Comparison of ENCODE assay signal across 2 cellular contexts in the genomic region with DNA sequence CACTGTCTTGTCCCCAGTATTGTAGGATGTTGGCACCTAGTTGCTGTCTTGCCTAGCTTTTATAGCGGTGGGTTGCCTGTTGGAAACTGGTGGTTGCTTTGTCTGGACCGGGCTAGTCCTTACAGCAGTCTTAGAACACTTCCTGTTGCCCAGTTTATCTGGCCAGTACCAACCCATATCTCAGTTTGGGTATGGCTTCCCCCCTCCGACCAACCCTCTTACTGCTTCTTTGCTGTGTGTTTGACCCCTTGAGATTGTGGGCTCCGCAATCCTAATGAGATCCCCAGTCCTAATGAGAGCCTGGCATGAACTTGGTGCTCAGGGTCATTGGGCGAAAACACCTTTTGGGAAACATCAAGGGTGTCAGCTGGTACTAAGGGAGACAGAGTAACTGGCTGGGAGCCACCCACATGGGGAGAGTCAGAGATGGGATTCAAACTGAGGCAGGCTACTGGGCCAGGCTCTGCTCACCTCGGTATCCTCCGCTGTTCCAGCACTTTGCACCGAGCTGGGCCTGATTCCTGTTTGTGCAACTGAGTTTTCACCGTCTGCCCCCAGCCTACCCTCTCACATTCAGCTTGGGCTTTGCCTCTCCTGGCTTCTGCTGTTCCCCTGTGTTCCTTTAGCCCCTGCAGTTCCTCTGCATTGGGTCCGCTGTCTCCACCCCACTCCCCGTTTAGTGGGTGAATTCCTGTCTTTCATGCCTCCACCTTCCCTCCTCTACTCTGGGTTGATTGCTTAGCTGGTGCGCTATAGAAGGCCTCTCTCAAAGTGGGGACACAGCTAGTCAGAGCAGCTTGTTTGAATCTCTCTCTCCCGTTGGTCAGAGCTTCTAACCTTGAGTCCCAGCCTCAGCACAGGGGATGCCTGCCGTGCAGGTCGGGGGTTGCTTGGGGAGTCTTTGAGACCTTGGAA.
TF ChIP-seq lines count a peak whose summit lies in the region.

No MANE protein-coding gene starts in this region.

TF ChIP-seq in IMR-90, 13 proteins besides CTCF, POLR2A, EP300 and RAD21:
- TF ChIP-seq CHD1 (IDR thresholded peaks at IDR 0.05; ENCODE audit: low read depth, low read length) = no peak
- TF ChIP-seq MXI1 (IDR thresholded peaks at IDR 0.05; ENCODE audit: borderline replicate concordance, low read depth, low read length) = no peak
- no peak for TF ChIP-seq RCOR1 (IDR thresholded peaks at IDR 0.05; ENCODE audit: insufficient replicate concordance, low read length)
- TF ChIP-seq, protein P1, sequence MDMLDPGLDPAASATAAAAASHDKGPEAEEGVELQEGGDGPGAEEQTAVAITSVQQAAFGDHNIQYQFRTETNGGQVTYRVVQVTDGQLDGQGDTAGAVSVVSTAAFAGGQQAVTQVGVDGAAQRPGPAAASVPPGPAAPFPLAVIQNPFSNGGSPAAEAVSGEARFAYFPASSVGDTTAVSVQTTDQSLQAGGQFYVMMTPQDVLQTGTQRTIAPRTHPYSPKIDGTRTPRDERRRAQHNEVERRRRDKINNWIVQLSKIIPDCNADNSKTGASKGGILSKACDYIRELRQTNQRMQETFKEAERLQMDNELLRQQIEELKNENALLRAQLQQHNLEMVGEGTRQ (IDR thresholded peaks at IDR 0.05; ENCODE audit: low read depth, low read length) = no peak
- TF ChIP-seq MAZ (IDR thresholded peaks at IDR 0.05; ENCODE audit: borderline replicate concordance, low read depth, low read length) = no peak
- TF ChIP-seq MAFK (IDR thresholded peaks at IDR 0.05; ENCODE audit: low read depth, low read length) = no peak
- no peak for TF ChIP-seq BHLHE40 (IDR thresholded peaks at IDR 0.05; ENCODE audit: low read depth, low read length)
- no peak for TF ChIP-seq SMC3 (IDR thresholded peaks at IDR 0.05; ENCODE audit: low read depth, low read length)
- no peak for TF ChIP-seq FOS (IDR thresholded peaks at IDR 0.05; ENCODE audit: low read depth, low read length)
- no peak for TF ChIP-seq NFE2L2 (IDR thresholded peaks at IDR 0.05; ENCODE audit: low read depth, low read length)
- TF ChIP-seq CEBPB (IDR thresholded peaks at IDR 0.05; ENCODE audit: low read depth, low read length) = no peak
- no peak for TF ChIP-seq RFX5 (IDR thresholded peaks at IDR 0.05; ENCODE audit: low read depth, low read length)
- TF ChIP-seq, protein P2, sequence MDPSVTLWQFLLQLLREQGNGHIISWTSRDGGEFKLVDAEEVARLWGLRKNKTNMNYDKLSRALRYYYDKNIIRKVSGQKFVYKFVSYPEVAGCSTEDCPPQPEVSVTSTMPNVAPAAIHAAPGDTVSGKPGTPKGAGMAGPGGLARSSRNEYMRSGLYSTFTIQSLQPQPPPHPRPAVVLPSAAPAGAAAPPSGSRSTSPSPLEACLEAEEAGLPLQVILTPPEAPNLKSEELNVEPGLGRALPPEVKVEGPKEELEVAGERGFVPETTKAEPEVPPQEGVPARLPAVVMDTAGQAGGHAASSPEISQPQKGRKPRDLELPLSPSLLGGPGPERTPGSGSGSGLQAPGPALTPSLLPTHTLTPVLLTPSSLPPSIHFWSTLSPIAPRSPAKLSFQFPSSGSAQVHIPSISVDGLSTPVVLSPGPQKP (IDR thresholded peaks at IDR 0.05; ENCODE audit: borderline replicate concordance, low read depth, low read length) = no peak

TF ChIP-seq in neural cell, 6 proteins besides CTCF, POLR2A, EP300 and RAD21:
- TF ChIP-seq POLR2AphosphoS5 (IDR thresholded peaks at IDR 0.05) = no peak
- no peak for TF ChIP-seq MXI1 (conservative IDR thresholded peaks at IDR 0.05; ENCODE audit: poor library complexity, severe bottlenecking)
- no peak for TF ChIP-seq EZH2 (IDR thresholded peaks at IDR 0.05; ENCODE audit: borderline replicate concordance, insufficient read depth, low read length, poor library complexity, severe bottlenecking)
- TF ChIP-seq, protein P3, sequence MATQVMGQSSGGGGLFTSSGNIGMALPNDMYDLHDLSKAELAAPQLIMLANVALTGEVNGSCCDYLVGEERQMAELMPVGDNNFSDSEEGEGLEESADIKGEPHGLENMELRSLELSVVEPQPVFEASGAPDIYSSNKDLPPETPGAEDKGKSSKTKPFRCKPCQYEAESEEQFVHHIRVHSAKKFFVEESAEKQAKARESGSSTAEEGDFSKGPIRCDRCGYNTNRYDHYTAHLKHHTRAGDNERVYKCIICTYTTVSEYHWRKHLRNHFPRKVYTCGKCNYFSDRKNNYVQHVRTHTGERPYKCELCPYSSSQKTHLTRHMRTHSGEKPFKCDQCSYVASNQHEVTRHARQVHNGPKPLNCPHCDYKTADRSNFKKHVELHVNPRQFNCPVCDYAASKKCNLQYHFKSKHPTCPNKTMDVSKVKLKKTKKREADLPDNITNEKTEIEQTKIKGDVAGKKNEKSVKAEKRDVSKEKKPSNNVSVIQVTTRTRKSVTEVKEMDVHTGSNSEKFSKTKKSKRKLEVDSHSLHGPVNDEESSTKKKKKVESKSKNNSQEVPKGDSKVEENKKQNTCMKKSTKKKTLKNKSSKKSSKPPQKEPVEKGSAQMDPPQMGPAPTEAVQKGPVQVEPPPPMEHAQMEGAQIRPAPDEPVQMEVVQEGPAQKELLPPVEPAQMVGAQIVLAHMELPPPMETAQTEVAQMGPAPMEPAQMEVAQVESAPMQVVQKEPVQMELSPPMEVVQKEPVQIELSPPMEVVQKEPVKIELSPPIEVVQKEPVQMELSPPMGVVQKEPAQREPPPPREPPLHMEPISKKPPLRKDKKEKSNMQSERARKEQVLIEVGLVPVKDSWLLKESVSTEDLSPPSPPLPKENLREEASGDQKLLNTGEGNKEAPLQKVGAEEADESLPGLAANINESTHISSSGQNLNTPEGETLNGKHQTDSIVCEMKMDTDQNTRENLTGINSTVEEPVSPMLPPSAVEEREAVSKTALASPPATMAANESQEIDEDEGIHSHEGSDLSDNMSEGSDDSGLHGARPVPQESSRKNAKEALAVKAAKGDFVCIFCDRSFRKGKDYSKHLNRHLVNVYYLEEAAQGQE (IDR thresholded peaks at IDR 0.05; ENCODE audit: borderline replicate concordance) = no peak
- TF ChIP-seq TAF1 (IDR thresholded peaks at IDR 0.05; ENCODE audit: low read depth) = no peak
- TF ChIP-seq SMC3 (conservative IDR thresholded peaks at IDR 0.05; ENCODE audit: poor library complexity) = no peak
